12 cellular contexts compared by ENCODE assay signal in genomic region chr1:43221256-43221778, GRCh38. TPM values are rescaled to one million over a fixed set of nuclear protein-coding genes. Genes with fewer than 3 reads are reported as not detected.
DNase-seq lines count a peak whose midpoint lies in the region; ATAC-seq, FAIRE-seq and TF ChIP-seq lines count a peak whose summit lies in the region.
"Had no signal": no experiment of that assay in that cellular context is flagged by ENCODE, and none has a peak within 500 bp of the region (broad histone marks: within the 10 kb centered on the region; RNA-seq: fewer than 3 reads in every experiment).

No MANE protein-coding gene starts in this region.

- TF ChIP-seq EP300 in HepG2 (IDR thresholded peaks at IDR 0.05; ENCODE audit: low read depth in 2 of 2, low read length in 2 of 2) = no peak
- TF ChIP-seq EP300 in HepG2 (CRISPR knock-in tag; IDR thresholded peaks at IDR 0.05; ENCODE audit: borderline replicate concordance) = no peak

- POLR2A ChIA-PET in naive thymus-derived CD8-positive, alpha-beta T cell (lab: Charles Lee) = no interaction called here
- POLR2A ChIA-PET in HepG2 (lab: Yijun Ruan, JAX) = no interaction called here

- H3K79me2 ChIP-seq in HepG2 (ENCODE audit: insufficient read depth, low read length) = no peaks in the 10 kb centered on the region
- H3K79me2 ChIP-seq: hepatocyte had no signal

- no peak overlapping the region for H3K4me3 ChIP-seq in HepG2 (replicated peaks in 1 of 3; ENCODE audit: insufficient read depth in 1 of 3, low read depth in 2 of 3, low read length in 3 of 3)
- H3K4me3 ChIP-seq: hepatocyte, PC-9 had no signal

- H3K27me3 Mint-ChIP-seq in naive thymus-derived CD8-positive, alpha-beta T cell = peaks cover 0 to 8% (median 4%) of the 10 kb centered on the region in 5 donors
- H3K27me3 Mint-ChIP-seq: activated CD8-positive, alpha-beta T cell treated with anti-CD3 and anti-CD28 coated beads for 36 hours had no signal

- H2AFZ ChIP-seq in HepG2 (ENCODE audit: low read length) = no peak overlapping the region
- H2AFZ ChIP-seq: hepatocyte, PC-9 had no signal

- H3K27me3 ChIP-seq in HepG2 (ENCODE audit: control insufficient read depth in 1 of 2, insufficient read depth in 2 of 2, low read length in 2 of 2) = peaks cover 11 to 48% of the 10 kb centered on the region in 2 experiments; a peak in 4 of 5 replicates
- H3K27me3 ChIP-seq: hepatocyte had no signal

- no peak for TF ChIP-seq CTCF in HepG2 (CRISPR knock-in tag; IDR thresholded peaks at IDR 0.05)

- H3K9ac ChIP-seq in HepG2 (ENCODE audit: insufficient read depth, low read depth, low read length) = no peak overlapping the region

- FAIRE-seq in HepG2 (lab: Jason Lieb, UNC) = no peak

- H3K27ac ChIP-seq in HepG2 (ENCODE audit: extremely low read length, insufficient read depth, low read length) = no peak overlapping the region
- H3K27ac ChIP-seq: hepatocyte, PC-9 had no signal

- no peaks in the 10 kb centered on the region for H3K36me3 ChIP-seq in HepG2 (replicated peaks in 1 of 2; ENCODE audit: control insufficient read depth in 1 of 2, insufficient read depth in 2 of 2, low read length in 2 of 2)

- H3K9me3 ChIP-seq in HepG2 (ENCODE audit: low read length) = no peaks in the 10 kb centered on the region

- H3K4me2 ChIP-seq in HepG2 (ENCODE audit: low read depth, low read length) = no peak overlapping the region
- H3K4me2 ChIP-seq: hepatocyte, PC-9 had no signal

- BruUV-seq in HepG2 (replicated peaks; lab: Mats Ljungman, UMichigan) = no TSS peak

- H3K4me1 Mint-ChIP-seq in naive thymus-derived CD8-positive, alpha-beta T cell = peaks cover 0 to 12% (median 7%) of the 10 kb centered on the region in 4 donors
- H3K4me1 Mint-ChIP-seq: central memory CD8-positive, alpha-beta T cell had no signal

- no peaks in the 10 kb centered on the region for H3K4me1 ChIP-seq in HepG2 (ENCODE audit: insufficient read depth, low read length)

- no peaks in the 10 kb centered on the region for H4K20me1 ChIP-seq in HepG2 (ENCODE audit: insufficient read depth, low read length)

- in situ Hi-C loops in KBM-7 (cut with MboI; ENCODE audit: low pct_unique_long_range_greater_than_20kb, low sequenced_read_pairs) (no loop called here), HepG2 (cut with HindIII; ENCODE audit: extremely low pct_ligation_motif_present, low pct_unique_long_range_greater_than_20kb) (no loop called here)

- TF ChIP-seq POLR2A in HepG2 (IDR thresholded peaks at IDR 0.05; ENCODE audit: insufficient read depth in 1 of 2, low read depth in 2 of 2, low read length in 2 of 2) = no peak

- peak overlapping the region in 2 of 10 donors; percentile 20 to 39 for H3K4me3 Mint-ChIP-seq in naive thymus-derived CD8-positive, alpha-beta T cell
- H3K4me3 Mint-ChIP-seq: activated CD8-positive, alpha-beta T cell treated with anti-CD3 and anti-CD28 coated beads for 36 hours; central memory CD8-positive, alpha-beta T cell had no signal

- H3K27ac Mint-ChIP-seq in naive thymus-derived CD8-positive, alpha-beta T cell = peak overlapping the region in 7 of 10 donors; percentile 1 to 81 (median 36)
- H3K27ac Mint-ChIP-seq: activated CD8-positive, alpha-beta T cell treated with anti-CD3 and anti-CD28 coated beads for 36 hours had no signal

- ATAC-seq in GM19025 (IDR thresholded peaks at IDR 0.05; ENCODE audit: low read depth, unreplicated experiment) = peak; percentile 68
- ATAC-seq in HG02642 (IDR thresholded peaks at IDR 0.05; ENCODE audit: poor library complexity, unreplicated experiment) = peak; percentile 73
- no peak for ATAC-seq in naive thymus-derived CD8-positive, alpha-beta T cell
- no peak for ATAC-seq in HepG2
- ATAC-seq: activated CD8-positive, alpha-beta T cell treated with anti-CD3 and anti-CD28 coated beads for 36 hours had no signal

- CTCF ChIA-PET in HepG2 (lab: Yijun Ruan, JAX; ENCODE audit: low intra/inter-chr PET ratio, low total read pairs) = no interaction called here

- TF ChIP-seq RAD21 in HepG2 (CRISPR knock-in tag; IDR thresholded peaks at IDR 0.05) = no peak

- H3K36me3 Mint-ChIP-seq in naive thymus-derived CD8-positive, alpha-beta T cell = no peaks in the 10 kb centered on the region

- 18% methylated on average over 4 of the region's 4 CpGs for WGBS in HepG2 (ENCODE audit: low lambda C conversion rate)

- H3K9me3 Mint-ChIP-seq in naive thymus-derived CD8-positive, alpha-beta T cell = no peaks in the 10 kb centered on the region
- H3K9me3 Mint-ChIP-seq: activated CD8-positive, alpha-beta T cell treated with anti-CD3 and anti-CD28 coated beads for 36 hours; central memory CD8-positive, alpha-beta T cell had no signal

- peak; percentile 38 for DNase-seq in KBM-7
- no peak for DNase-seq in naive thymus-derived CD8-positive, alpha-beta T cell
- DNase-seq in DMS79 treated with DMSO at 0.1 percent for 48 hours (lab: John Stamatoyannopoulos, UW) = no peak
- DNase-seq in HepG2 (ENCODE audit: low spot score) = no peak
- no peak for DNase-seq in DMS79 (lab: John Stamatoyannopoulos, UW)
- DNase-seq in retina = no peak
- DNase-seq: activated CD8-positive, alpha-beta T cell treated with anti-CD3 and anti-CD28 coated beads for 36 hours; PC-9 had no signal

- intact Hi-C loops in HepG2 (cut with micrococcal nuclease; ENCODE audit: unreplicated experiment) = no loop called here

RNA-seq across cellular contexts. Expression of gene TMEM125, which starts 48.5 kb away (rescaled TPM):
- total RNA-seq in naive thymus-derived CD8-positive, alpha-beta T cell = not detected
- polyA plus RNA-seq in naive thymus-derived CD8-positive, alpha-beta T cell = under 1 TPM in 2 of 3 donors, not detected in 1; 0.23 to 0.33 TPM
- not detected in 2 replicates for total RNA-seq in HepG2 (2016; rRNA removed; fragmentation: Illumina TruSeq; extraction: Trizol)
- total RNA-seq in HepG2 (2016; cell fraction: cytosol; rRNA removed; fragmentation: Illumina TruSeq; extraction: Trizol; ENCODE audit: low read depth) = not detected in 2 replicates
- total RNA-seq in HepG2 (2016; cell fraction: insoluble cytoplasmic fraction; rRNA removed; fragmentation: Illumina TruSeq; extraction: Trizol) = not detected in 2 replicates
- not detected in 2 replicates for total RNA-seq in HepG2 (2016; cell fraction: membrane; rRNA removed; fragmentation: Illumina TruSeq; extraction: Trizol)
- total RNA-seq in HepG2 (2016; cell fraction: nucleus; rRNA removed; fragmentation: Illumina TruSeq; extraction: Trizol) = not detected in 2 replicates
- polyA plus RNA-seq in HepG2 (2011; rRNA removed) = 0.03 TPM in 1 of 2 replicates, not detected in the other
- 0.08 TPM in 2 replicates for polyA plus RNA-seq in HepG2 (2011; cell fraction: cytosol; rRNA removed)
- polyA plus RNA-seq in HepG2 (2011; cell fraction: nucleus; rRNA removed) = 0.09 TPM in 1 of 2 replicates, not detected in the other
- 0.07 TPM in 1 of 2 replicates, not detected in the other for polyA plus RNA-seq in HepG2 (2012)
- not detected in 2 replicates for polyA plus RNA-seq in HepG2 (2016; cell fraction: cytosol; fragmentation: Illumina TruSeq; extraction: Trizol; ENCODE audit: low read depth)
- not detected in 2 replicates for polyA plus RNA-seq in HepG2 (2016; cell fraction: insoluble cytoplasmic fraction; fragmentation: Illumina TruSeq; extraction: Trizol; ENCODE audit: low read depth)
- not detected in 2 replicates for polyA plus RNA-seq in HepG2 (2016; cell fraction: membrane; fragmentation: Illumina TruSeq; extraction: Trizol; ENCODE audit: low read depth)
- polyA plus RNA-seq in HepG2 (2016; cell fraction: nucleus; fragmentation: Illumina TruSeq; extraction: Trizol; ENCODE audit: insufficient read depth, low read depth) = not detected in 2 replicates
- polyA minus RNA-seq in HepG2 (2011; rRNA and poly(A)+ RNA removed; ENCODE audit: low replicate concordance) = 0.22 TPM in 1 of 2 replicates, not detected in the other
- not detected in 2 replicates for polyA minus RNA-seq in HepG2 (2011; cell fraction: cytosol; rRNA and poly(A)+ RNA removed)
- not detected in 2 replicates for polyA minus RNA-seq in HepG2 (2011; cell fraction: nucleus; rRNA and poly(A)+ RNA removed)

RNA-seq across cellular contexts. Expression of gene CFAP57, which starts 49.2 kb away (rescaled TPM):
- total RNA-seq in naive thymus-derived CD8-positive, alpha-beta T cell = not detected
- polyA plus RNA-seq in naive thymus-derived CD8-positive, alpha-beta T cell = under 1 TPM in 1 of 3 donors, not detected in 2; 0.04 TPM
- 0.14 TPM in 1 of 2 replicates, not detected in the other for total RNA-seq in HepG2 (2016; rRNA removed; fragmentation: Illumina TruSeq; extraction: Trizol)
- not detected in 2 replicates for total RNA-seq in HepG2 (2016; cell fraction: cytosol; rRNA removed; fragmentation: Illumina TruSeq; extraction: Trizol; ENCODE audit: low read depth)
- 0.06 and 0.15 TPM in 2 replicates for total RNA-seq in HepG2 (2016; cell fraction: insoluble cytoplasmic fraction; rRNA removed; fragmentation: Illumina TruSeq; extraction: Trizol)
- total RNA-seq in HepG2 (2016; cell fraction: membrane; rRNA removed; fragmentation: Illumina TruSeq; extraction: Trizol) = 0.09 TPM in 1 of 2 replicates, not detected in the other
- total RNA-seq in HepG2 (2016; cell fraction: nucleus; rRNA removed; fragmentation: Illumina TruSeq; extraction: Trizol) = not detected in 2 replicates
- 0.01 and 0.07 TPM in 2 replicates for polyA plus RNA-seq in HepG2 (2011; rRNA removed)
- polyA plus RNA-seq in HepG2 (2011; cell fraction: cytosol; rRNA removed) = 0.01 and 0.03 TPM in 2 replicates
- 0.03 TPM in 1 of 2 replicates, not detected in the other for polyA plus RNA-seq in HepG2 (2011; cell fraction: nucleus; rRNA removed)
- 0.08 and 0.11 TPM in 2 replicates for polyA plus RNA-seq in HepG2 (2012)
- polyA plus RNA-seq in HepG2 (2016; cell fraction: cytosol; fragmentation: Illumina TruSeq; extraction: Trizol; ENCODE audit: low read depth) = not detected in 2 replicates
- not detected in 2 replicates for polyA plus RNA-seq in HepG2 (2016; cell fraction: insoluble cytoplasmic fraction; fragmentation: Illumina TruSeq; extraction: Trizol; ENCODE audit: low read depth)
- not detected in 2 replicates for polyA plus RNA-seq in HepG2 (2016; cell fraction: membrane; fragmentation: Illumina TruSeq; extraction: Trizol; ENCODE audit: low read depth)
- polyA plus RNA-seq in HepG2 (2016; cell fraction: nucleus; fragmentation: Illumina TruSeq; extraction: Trizol; ENCODE audit: insufficient read depth, low read depth) = not detected in 2 replicates
- polyA minus RNA-seq in HepG2 (2011; rRNA and poly(A)+ RNA removed; ENCODE audit: low replicate concordance) = 0.94 TPM in 1 of 2 replicates, not detected in the other
- polyA minus RNA-seq in HepG2 (2011; cell fraction: cytosol; rRNA and poly(A)+ RNA removed) = not detected in 2 replicates
- 0.13 TPM in 1 of 2 replicates, not detected in the other for polyA minus RNA-seq in HepG2 (2011; cell fraction: nucleus; rRNA and poly(A)+ RNA removed)

RNA-seq across cellular contexts. Expression of gene EBNA1BP2, which starts 49.2 kb away (rescaled TPM):
- total RNA-seq in naive thymus-derived CD8-positive, alpha-beta T cell = 10 to 100 TPM; 27.3 to 30.4 TPM
- 10 to 100 TPM; 50.9 to 57.4 (median 54.9) TPM for polyA plus RNA-seq in naive thymus-derived CD8-positive, alpha-beta T cell
- total RNA-seq in HepG2 (2016; rRNA removed; fragmentation: Illumina TruSeq; extraction: Trizol) = 102 and 134 TPM in 2 replicates
- total RNA-seq in HepG2 (2016; cell fraction: cytosol; rRNA removed; fragmentation: Illumina TruSeq; extraction: Trizol; ENCODE audit: low read depth) = 16.7 and 17.1 TPM in 2 replicates
- total RNA-seq in HepG2 (2016; cell fraction: insoluble cytoplasmic fraction; rRNA removed; fragmentation: Illumina TruSeq; extraction: Trizol) = 105 and 136 TPM in 2 replicates
- total RNA-seq in HepG2 (2016; cell fraction: membrane; rRNA removed; fragmentation: Illumina TruSeq; extraction: Trizol) = 31.7 and 33.4 TPM in 2 replicates
- 41.1 and 51.6 TPM in 2 replicates for total RNA-seq in HepG2 (2016; cell fraction: nucleus; rRNA removed; fragmentation: Illumina TruSeq; extraction: Trizol)
- 24.7 and 27.1 TPM in 2 replicates for polyA plus RNA-seq in HepG2 (2011; rRNA removed)
- polyA plus RNA-seq in HepG2 (2011; cell fraction: cytosol; rRNA removed) = 24.4 and 26.5 TPM in 2 replicates
- 21.8 and 28.1 TPM in 2 replicates for polyA plus RNA-seq in HepG2 (2011; cell fraction: nucleus; rRNA removed)
- 40.9 and 45.7 TPM in 2 replicates for polyA plus RNA-seq in HepG2 (2012)
- 18.1 TPM in 2 replicates for polyA plus RNA-seq in HepG2 (2016; cell fraction: cytosol; fragmentation: Illumina TruSeq; extraction: Trizol; ENCODE audit: low read depth)
- polyA plus RNA-seq in HepG2 (2016; cell fraction: insoluble cytoplasmic fraction; fragmentation: Illumina TruSeq; extraction: Trizol; ENCODE audit: low read depth) = 152 and 154 TPM in 2 replicates
- polyA plus RNA-seq in HepG2 (2016; cell fraction: membrane; fragmentation: Illumina TruSeq; extraction: Trizol; ENCODE audit: low read depth) = 27.7 and 29.2 TPM in 2 replicates
- polyA plus RNA-seq in HepG2 (2016; cell fraction: nucleus; fragmentation: Illumina TruSeq; extraction: Trizol; ENCODE audit: insufficient read depth, low read depth) = 78.7 and 80.9 TPM in 2 replicates
- 14.2 and 38.3 TPM in 2 replicates for polyA minus RNA-seq in HepG2 (2011; rRNA and poly(A)+ RNA removed; ENCODE audit: low replicate concordance)
- 8.6 and 11.5 TPM in 2 replicates for polyA minus RNA-seq in HepG2 (2011; cell fraction: cytosol; rRNA and poly(A)+ RNA removed)
- polyA minus RNA-seq in HepG2 (2011; cell fraction: nucleus; rRNA and poly(A)+ RNA removed) = 33.0 and 36.7 TPM in 2 replicates

Comparison
In these comparisons a context has a peak if more than half of its experiments do, and no peak if none do; other contexts are left out.
1. ATAC-seq: peak in GM19025 (single experiment) and HG02642 (single experiment); none in naive thymus-derived CD8-positive, alpha-beta T cell (0 of 2) and HepG2 (single experiment).